In the genomic region with DNA sequence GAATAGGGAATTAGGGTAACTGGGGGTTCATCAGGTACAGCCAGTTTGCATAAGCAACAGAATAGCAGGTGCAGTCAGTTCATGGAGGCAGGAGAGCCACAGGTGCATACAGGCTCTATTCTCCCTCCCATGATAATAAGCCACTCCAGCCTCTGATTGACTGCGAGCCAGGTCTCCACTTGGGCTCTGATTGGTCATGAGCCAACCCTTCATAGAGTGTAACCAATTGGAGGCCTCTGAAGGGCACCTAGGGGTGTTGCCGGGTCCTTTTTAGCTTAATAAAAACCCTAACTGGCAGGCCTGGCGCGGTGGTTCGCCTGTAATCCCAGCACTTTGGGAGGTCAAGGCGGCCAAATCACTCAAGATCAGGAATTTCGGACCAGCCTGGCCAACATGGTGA, we compare ENCODE assay signal across 26 cellular contexts. TPM values are rescaled to one million over a fixed set of nuclear protein-coding genes. Genes with fewer than 3 reads are reported as not detected.
DNase-seq lines count a peak whose midpoint lies in the region; ATAC-seq, FAIRE-seq and TF ChIP-seq lines count a peak whose summit lies in the region.
"Had no signal": no experiment of that assay in that cellular context is flagged by ENCODE, and none has a peak within 500 bp of the region (broad histone marks: within the 10 kb centered on the region; RNA-seq: fewer than 3 reads in every experiment).

No MANE protein-coding gene starts in this region.

- no peak overlapping the region for H3K4me2 ChIP-seq in K562 (ENCODE audit: insufficient read depth, low read length)

- FAIRE-seq in K562 (lab: Jason Lieb, UNC), result no peak
- FAIRE-seq: frontal cortex had no signal

- no peaks in the 10 kb centered on the region for H3K9me1 ChIP-seq in K562 (ENCODE audit: control insufficient read depth, insufficient read depth, low read length)

- CTCF ChIA-PET in HEK293T (lab: Yijun Ruan, JAX), result no interaction called here
- CTCF ChIA-PET in K562 (lab: Yijun Ruan, JAX; ENCODE audit: low intra/inter-chr PET ratio), result no interaction called here

- in situ Hi-C loops in K562 (cut with MboI), result no loop called here

- no peak for TF ChIP-seq CTCF in K562 (IDR thresholded peaks at IDR 0.05 in 2 of 3, conservative IDR thresholded peaks at IDR 0.05 in 1 of 3; ENCODE audit: insufficient read depth in 2 of 3, low read depth in 1 of 3, low read length in 3 of 3)

- H4K20me1 ChIP-seq in K562 (replicated peaks; ENCODE audit: control insufficient read depth, insufficient read depth, low read length), result no peaks in the 10 kb centered on the region

- WGBS in K562 (ENCODE audit: insufficient coverage, low coverage, missing lambda C conversion rate), result 53% methylated on average over 7 of the region's 7 CpGs

- no peak for TF ChIP-seq POLR2A in K562 (conservative IDR thresholded peaks at IDR 0.05)

- intact Hi-C loops in K562 (cut with micrococcal nuclease), result loop anchor here (10.0 kb wide), 1 partner anchor 317 kb away; no protein-coding TSS in a partner anchor

- H3K27ac ChIP-seq in K562 (ENCODE audit: extremely low read depth, low read depth, low read length), result no peak overlapping the region
- H3K27ac ChIP-seq: 22Rv1, ascending aorta, esophagus squamous epithelium, left lung, tibial nerve had no signal

- no TSS peak for BruUV-seq in K562 (replicated peaks; lab: Mats Ljungman, UMichigan)

- H2AFZ ChIP-seq in K562 (ENCODE audit: low read depth, low read length), result no peak overlapping the region

- no peak overlapping the region for H3K9ac ChIP-seq in K562 (ENCODE audit: insufficient read depth in 1 of 2, low read depth in 2 of 2, low read length in 2 of 2)

- peaks cover 1 to 4% of the 10 kb centered on the region in 2 experiments; a peak in 2 of 5 replicates for H3K4me1 ChIP-seq in K562 (replicated peaks in 1 of 2; ENCODE audit: control insufficient read depth in 2 of 2, insufficient read depth in 2 of 2, low read length in 2 of 2)
- H3K4me1 ChIP-seq: ascending aorta, left lung had no signal

- H3K4me3 ChIP-seq in K562, result no peak overlapping the region
- H3K4me3 ChIP-seq: ascending aorta, esophagus squamous epithelium, left lung, tibial nerve had no signal

- no peaks in the 10 kb centered on the region for H3K9me3 ChIP-seq in K562 (replicated peaks; ENCODE audit: control insufficient read depth, insufficient read depth, low read depth, low read length)
- H3K9me3 ChIP-seq: ascending aorta, esophagus squamous epithelium, left lung, tibial nerve had no signal

- no peak for ATAC-seq in K562
- ATAC-seq: left lung had no signal

- TF ChIP-seq EP300 in K562 (IDR thresholded peaks at IDR 0.05; ENCODE audit: low read length), result no peak

- no peaks in the 10 kb centered on the region for H3K27me3 ChIP-seq in K562 (ENCODE audit: control insufficient read depth in 2 of 2, insufficient read depth in 2 of 2, low read length in 2 of 2)
- H3K27me3 ChIP-seq: ascending aorta, left lung had no signal

- H3K79me2 ChIP-seq in K562 (ENCODE audit: control insufficient read depth, insufficient read depth, low read length), result no peaks in the 10 kb centered on the region

- POLR2A ChIA-PET in HEK293T (lab: Yijun Ruan, JAX), result no interaction called here
- POLR2A ChIA-PET in K562 (lab: Yijun Ruan, JAX), result interaction anchor here (0.6 kb wide), 1 partner anchor 259 kb away, joined by 3 read pairs; no protein-coding TSS in a partner anchor

- no peaks in the 10 kb centered on the region for H3K36me3 ChIP-seq in K562 (ENCODE audit: control insufficient read depth, insufficient read depth, low read length)
- H3K36me3 ChIP-seq: ascending aorta, esophagus squamous epithelium, left lung, tibial nerve had no signal

- TF ChIP-seq RAD21 in K562 (CRISPR knock-in tag; conservative IDR thresholded peaks at IDR 0.05 in 1 of 2, IDR thresholded peaks at IDR 0.05 in 1 of 2), result no peak

- DNase-seq in DMS 273 (lab: John Stamatoyannopoulos, UW; ENCODE audit: unreplicated experiment), result peak; percentile 75
- no peak for DNase-seq in DMS 273 treated with DMSO at 0.1 percent for 48 hours (lab: John Stamatoyannopoulos, UW)
- DNase-seq in HEK293T (ENCODE audit: extremely low spot score), result peak; percentile 61
- DNase-seq in NCI-H2196 treated with DMSO at 0.1 percent for 48 hours (lab: John Stamatoyannopoulos, UW; ENCODE audit: unreplicated experiment), result peak; percentile 92
- DNase-seq in K562 (ENCODE audit: extremely low read depth in 1 of 4, low spot score in 3 of 4), result no peak
- no peak for DNase-seq in activated naive CD4-positive, alpha-beta T cell treated with anti-CD3 and anti-CD28 coated beads, Interleukin-2, amount 50 U/mL, for 16 hours
- DNase-seq in NCI-H2171 treated with DMSO at 0.1 percent for 48 hours (lab: John Stamatoyannopoulos, UW), result no peak
- no peak for DNase-seq in NOMO-1 (lab: John Stamatoyannopoulos, UW; ENCODE audit: unreplicated experiment in 2 of 2)
- DNase-seq: activated B cell treated with CpG ODN at 0.5 μM for 24 hours; esophagus squamous epithelium; GDM1; hippocampal formation; left lung; naive B cell; NCI-H2227 treated with DMSO at 0.1 percent for 48 hours; NK-92 treated with Interleukin-12 subunit alpha and Interleukin-12 subunit beta, amount 100 ng/mL, for 24 hours; nucleus accumbens; T1000 had no signal

TF ChIP-seq in HEK293T, 16 proteins besides CTCF, POLR2A, EP300 and RAD21 (continues in another document):
- TF ChIP-seq FOXM1 (IDR thresholded peaks at IDR 0.05; ENCODE audit: borderline replicate concordance) (no peak), NFRKB (IDR thresholded peaks at IDR 0.05) (no peak), ARNT (IDR thresholded peaks at IDR 0.05) (no peak)

TF ChIP-seq in K562, 482 proteins besides CTCF, POLR2A, EP300 and RAD21 (continues in another document):
- no peak for TF ChIP-seq ZNF764 (CRISPR knock-in tag; IDR thresholded peaks at IDR 0.05; ENCODE audit: low read depth)

RNA-seq across cellular contexts. Expression of gene CKM, which starts 8.7 kb away (rescaled TPM):
- not detected in 2 replicates for total RNA-seq in K562 (2011; cell fraction: chromatin; rRNA removed; ENCODE audit: low replicate concordance)
- total RNA-seq in K562 (2011; cell fraction: nucleolus; rRNA removed), result not detected in 2 replicates
- not detected in 2 replicates for total RNA-seq in K562 (2011; cell fraction: nucleoplasm; rRNA removed)
- total RNA-seq in K562 (2014; rRNA removed) (not detected in 2 replicates), K562 (2014; rRNA removed; fragmentation: Illumina TruSeq; extraction: Trizol) (not detected in 2 replicates), K562 (2015; rRNA removed; fragmentation: Illumina TruSeq; extraction: Trizol) (0.14 and 0.15 TPM in 2 replicates), K562 (2021) (0.09 and 0.11 TPM in 2 replicates)
- polyA plus RNA-seq in K562 (2011; rRNA removed) (0.47 TPM in 1 of 2 replicates, not detected in the other), K562 (2014; fragmentation: Illumina TruSeq; extraction: Trizol) (not detected in 2 replicates), K562 (2014; fragmentation: Nextera tagmentation; extraction: Ambion mirVana) (under 1 TPM; 0.06 TPM), K562 (2014; rRNA removed) (0.08 and 0.17 TPM in 2 replicates)
- 0.22 and 0.62 TPM in 2 replicates for polyA plus RNA-seq in K562 (2011; cell fraction: cytosol; rRNA removed)
- 0.10 and 0.70 TPM in 2 replicates for polyA plus RNA-seq in K562 (2011; cell fraction: nucleus; rRNA removed)
- 0.13 and 0.30 TPM in 2 replicates for polyA plus RNA-seq in K562 (2012)
- polyA minus RNA-seq in K562 (2011; rRNA and poly(A)+ RNA removed), result 0.18 TPM in 1 of 2 replicates, not detected in the other
- not detected in 2 replicates for polyA minus RNA-seq in K562 (2011; cell fraction: cytosol; rRNA and poly(A)+ RNA removed)
- polyA minus RNA-seq in K562 (2011; cell fraction: nucleus; rRNA and poly(A)+ RNA removed), result 0.33 TPM in 1 of 2 replicates, not detected in the other
- total RNA-seq: activated B cell treated with CpG ODN at 0.5 μM for 24 hours; activated T-helper 1 cell treated with anti-CD3 and anti-CD28 coated beads, Interleukin-12 subunit alpha, Interleukin-12 subunit beta, Interleukin-2, Interleukin-4 antibody, amounts not matched to agents 30 ng/mL and 10 ng/mL and 1 ng/mL, durations not matched to agents 14 hours and 24 hours and 36 hours; ascending aorta; esophagus squamous epithelium; frontal cortex; LHCN-M2; pulmonary artery endothelial cell had no signal

RNA-seq across cellular contexts. Expression of gene KLC3, which starts 9.1 kb away (rescaled TPM):
- 0.86 and 1.9 TPM in 2 replicates for total RNA-seq in K562 (2011; cell fraction: chromatin; rRNA removed; ENCODE audit: low replicate concordance)
- 1.3 and 1.6 TPM in 2 replicates for total RNA-seq in K562 (2011; cell fraction: nucleolus; rRNA removed)
- total RNA-seq in K562 (2011; cell fraction: nucleoplasm; rRNA removed), result 1.5 and 1.6 TPM in 2 replicates
- total RNA-seq in K562 (2014; rRNA removed) (1.2 and 1.3 TPM in 2 replicates), K562 (2014; rRNA removed; fragmentation: Illumina TruSeq; extraction: Trizol) (0.22 TPM in 1 of 2 replicates, not detected in the other), K562 (2015; rRNA removed; fragmentation: Illumina TruSeq; extraction: Trizol) (0.19 TPM in 1 of 2 replicates, not detected in the other), K562 (2021) (0.56 and 0.71 TPM in 2 replicates)
- polyA plus RNA-seq in K562 (2011; rRNA removed) (0.60 and 0.95 TPM in 2 replicates), K562 (2014; fragmentation: Illumina TruSeq; extraction: Trizol) (0.21 and 0.43 TPM in 2 replicates), K562 (2014; fragmentation: Nextera tagmentation; extraction: Ambion mirVana) (under 1 TPM in 1 of 2 experiments, not detected in 1; 0.03 TPM), K562 (2014; rRNA removed) (0.58 and 0.90 TPM in 2 replicates)
- polyA plus RNA-seq in K562 (2011; cell fraction: cytosol; rRNA removed), result 0.80 and 1.6 TPM in 2 replicates
- polyA plus RNA-seq in K562 (2011; cell fraction: nucleus; rRNA removed), result 1.0 and 2.1 TPM in 2 replicates
- polyA plus RNA-seq in K562 (2012), result 0.55 and 0.86 TPM in 2 replicates
- polyA minus RNA-seq in K562 (2011; rRNA and poly(A)+ RNA removed), result 0.15 and 0.35 TPM in 2 replicates
- polyA minus RNA-seq in K562 (2011; cell fraction: cytosol; rRNA and poly(A)+ RNA removed), result 1.0 TPM in 1 of 2 replicates, not detected in the other
- polyA minus RNA-seq in K562 (2011; cell fraction: nucleus; rRNA and poly(A)+ RNA removed), result 0.22 TPM in 1 of 2 replicates, not detected in the other
- total RNA-seq: activated B cell treated with CpG ODN at 0.5 μM for 24 hours; activated T-helper 1 cell treated with anti-CD3 and anti-CD28 coated beads, Interleukin-12 subunit alpha, Interleukin-12 subunit beta, Interleukin-2, Interleukin-4 antibody, amounts not matched to agents 30 ng/mL and 10 ng/mL and 1 ng/mL, durations not matched to agents 14 hours and 24 hours and 36 hours; ascending aorta; cardiac septum; LHCN-M2; tibial nerve had no signal

RNA-seq across cellular contexts. Expression of gene ERCC2, which starts 39.0 kb away (rescaled TPM):
- total RNA-seq in K562 (2011; cell fraction: chromatin; rRNA removed; ENCODE audit: low replicate concordance), result 133 and 285 TPM in 2 replicates
- 121 and 134 TPM in 2 replicates for total RNA-seq in K562 (2011; cell fraction: nucleolus; rRNA removed)
- 92.9 and 95.2 TPM in 2 replicates for total RNA-seq in K562 (2011; cell fraction: nucleoplasm; rRNA removed)
- total RNA-seq in K562 (2014; rRNA removed) (26.4 and 29.8 TPM in 2 replicates), K562 (2014; rRNA removed; fragmentation: Illumina TruSeq; extraction: Trizol) (12.0 and 15.0 TPM in 2 replicates), K562 (2015; rRNA removed; fragmentation: Illumina TruSeq; extraction: Trizol) (12.9 and 13.9 TPM in 2 replicates), K562 (2021) (55.9 and 57.7 TPM in 2 replicates)
- polyA plus RNA-seq in K562 (2011; rRNA removed) (23.4 and 52.4 TPM in 2 replicates), K562 (2014; fragmentation: Illumina TruSeq; extraction: Trizol) (28.5 and 32.7 TPM in 2 replicates), K562 (2014; fragmentation: Nextera tagmentation; extraction: Ambion mirVana) (1 to 10 TPM; 2.2 to 2.4 TPM), K562 (2014; rRNA removed) (31.1 and 31.6 TPM in 2 replicates)
- 23.5 and 48.2 TPM in 2 replicates for polyA plus RNA-seq in K562 (2011; cell fraction: cytosol; rRNA removed)
- polyA plus RNA-seq in K562 (2011; cell fraction: nucleus; rRNA removed), result 142 and 172 TPM in 2 replicates
- polyA plus RNA-seq in K562 (2012), result 37.7 and 45.1 TPM in 2 replicates
- 51.5 and 54.5 TPM in 2 replicates for polyA minus RNA-seq in K562 (2011; rRNA and poly(A)+ RNA removed)
- polyA minus RNA-seq in K562 (2011; cell fraction: cytosol; rRNA and poly(A)+ RNA removed), result 26.8 and 33.6 TPM in 2 replicates
- 37.0 and 57.0 TPM in 2 replicates for polyA minus RNA-seq in K562 (2011; cell fraction: nucleus; rRNA and poly(A)+ RNA removed)

Comparison
In these comparisons a context has a peak if more than half of its experiments do, and no peak if none do; other contexts are left out.
1. DNase-seq: peak in DMS 273 (single experiment), HEK293T (single experiment) and NCI-H2196 treated with DMSO at 0.1 percent for 48 hours (single experiment); none in DMS 273 treated with DMSO at 0.1 percent for 48 hours (single experiment), K562 (0 of 4), activated naive CD4-positive, alpha-beta T cell treated with anti-CD3 and anti-CD28 coated beads, Interleukin-2, amount 50 U/mL, for 16 hours (single experiment), NCI-H2171 treated with DMSO at 0.1 percent for 48 hours (single experiment) and NOMO-1 (0 of 2).